In genomic region chr11:32200448-32200847, GRCh38 we compare ENCODE assay signal across 28 cellular contexts.
"Had no signal": no experiment of that assay in that cellular context is flagged by ENCODE, and none has a peak within 500 bp of the region (broad histone marks: within the 10 kb centered on the region; RNA-seq: fewer than 3 reads in every experiment).

No MANE protein-coding gene starts in this region.

- H3K27ac Mint-ChIP-seq: activated CD4-positive, alpha-beta memory T cell treated with anti-CD3 and anti-CD28 coated beads, Interleukin-2, amount 10 ng/mL, durations not matched to agents 7 days and 5 days; activated CD8-positive, alpha-beta memory T cell treated with anti-CD3 and anti-CD28 coated beads, Interleukin-2, amount 10 ng/mL, durations not matched to agents 7 days and 5 days; activated naive CD4-positive, alpha-beta T cell treated with anti-CD3 and anti-CD28 coated beads, Interleukin-2, amount 50 U/mL, for 72 hours; activated T-cell treated with anti-CD3 and anti-CD28 coated beads, Interleukin-2, amount 50 U/mL, for 72 hours; immature natural killer cell; naive thymus-derived CD4-positive, alpha-beta T cell had no signal

- H3K36me3 ChIP-seq: breast epithelium, esophagus squamous epithelium, transverse colon had no signal

- H3K9me3 ChIP-seq: breast epithelium, esophagus squamous epithelium, testis, transverse colon had no signal

- H3K4me1 ChIP-seq: breast epithelium, esophagus squamous epithelium, testis, transverse colon had no signal

- H3K4me3 ChIP-seq: breast epithelium, esophagus squamous epithelium, skin epidermis, testis, transverse colon had no signal

- H3K9me3 Mint-ChIP-seq: activated CD4-positive, alpha-beta memory T cell treated with anti-CD3 and anti-CD28 coated beads, Interleukin-2, amount 10 ng/mL, durations not matched to agents 7 days and 5 days; activated naive CD4-positive, alpha-beta T cell treated with anti-CD3 and anti-CD28 coated beads, Interleukin-2, amount 50 U/mL, for 72 hours; activated T-cell treated with anti-CD3 and anti-CD28 coated beads, Interleukin-2, amount 50 U/mL, for 72 hours; central memory CD8-positive, alpha-beta T cell; immature natural killer cell had no signal

- ATAC-seq: activated CD4-positive, CD25-positive, alpha-beta regulatory T cell treated with anti-CD3 and anti-CD28 coated beads, Interleukin-2, amount 50 U/mL, for 24 hours; activated CD8-positive, alpha-beta memory T cell treated with anti-CD3 and anti-CD28 coated beads, Interleukin-2, amount 10 ng/mL, durations not matched to agents 7 days and 5 days; activated naive CD4-positive, alpha-beta T cell treated with anti-CD3 and anti-CD28 coated beads, Interleukin-2, amount 50 U/mL, for 72 hours; activated T-cell treated with anti-CD3 and anti-CD28 coated beads, Interleukin-2, amount 50 U/mL, for 72 hours; naive thymus-derived CD4-positive, alpha-beta T cell; sciatic nerve; stimulated activated naive CD8-positive, alpha-beta T cell treated with anti-CD3 and anti-CD28 coated beads, Interleukin-15, Interleukin-2, amounts not matched to agents 100 U/mL and 50 U/mL, for 24 hours had no signal

- H3K36me3 Mint-ChIP-seq: activated CD8-positive, alpha-beta memory T cell treated with anti-CD3 and anti-CD28 coated beads, Interleukin-2, amount 10 ng/mL, durations not matched to agents 7 days and 5 days; activated naive CD4-positive, alpha-beta T cell treated with anti-CD3 and anti-CD28 coated beads, Interleukin-2, amount 50 U/mL, for 72 hours; immature natural killer cell; naive thymus-derived CD4-positive, alpha-beta T cell had no signal

- H3K4me3 Mint-ChIP-seq: activated CD4-positive, alpha-beta memory T cell treated with anti-CD3 and anti-CD28 coated beads, Interleukin-2, amount 10 ng/mL, durations not matched to agents 7 days and 5 days; activated CD8-positive, alpha-beta memory T cell treated with anti-CD3 and anti-CD28 coated beads, Interleukin-2, amount 10 ng/mL, durations not matched to agents 7 days and 5 days; activated T-cell treated with anti-CD3 and anti-CD28 coated beads, Interleukin-2, amount 50 U/mL, for 72 hours; central memory CD8-positive, alpha-beta T cell; immature natural killer cell; naive thymus-derived CD4-positive, alpha-beta T cell; neural crest cell had no signal

- H3K27ac ChIP-seq: breast epithelium, epithelial cell of prostate, esophagus squamous epithelium, skin epidermis, testis, transverse colon, VCaP had no signal

- DNase-seq: activated CD4-positive, alpha-beta memory T cell treated with anti-CD3 and anti-CD28 coated beads, Interleukin-2, amount 10 ng/mL, durations not matched to agents 7 days and 5 days; activated CD4-positive, alpha-beta T cell treated with anti-CD3 and anti-CD28 coated beads for 48 hours; activated CD8-positive, alpha-beta memory T cell treated with anti-CD3 and anti-CD28 coated beads, Interleukin-2, amount 10 ng/mL, durations not matched to agents 7 days and 5 days; activated naive CD4-positive, alpha-beta T cell; activated T-cell treated with anti-CD3 and anti-CD28 coated beads for 4 hours; activated T-cell treated with anti-CD3 and anti-CD28 coated beads, Interleukin-2, amount 50 U/mL, for 72 hours; dermis blood vessel endothelial cell; effector CD4-positive, alpha-beta T cell; esophagus squamous epithelium; immature natural killer cell; midbrain; naive thymus-derived CD4-positive, alpha-beta T cell; occipital lobe; stimulated activated CD4-positive, alpha-beta T cell treated with anti-CD3 and anti-CD28 coated beads, Interleukin-12 subunit alpha, Interleukin-12 subunit beta, amount 100 ng/mL, for 4 hours; stimulated activated CD4-positive, alpha-beta T cell treated with anti-CD3 and anti-CD28 coated beads, Interleukin-4, amount 100 ng/mL, for 1 hour; stimulated activated naive CD8-positive, alpha-beta T cell treated with anti-CD3 and anti-CD28 coated beads, Interleukin-15, Interleukin-2, amounts not matched to agents 100 U/mL and 50 U/mL, for 24 hours; T-helper 9 cell; testis; transverse colon had no signal

- H3K4me1 Mint-ChIP-seq: activated CD4-positive, alpha-beta memory T cell treated with anti-CD3 and anti-CD28 coated beads, Interleukin-2, amount 10 ng/mL, durations not matched to agents 7 days and 5 days; activated CD8-positive, alpha-beta memory T cell treated with anti-CD3 and anti-CD28 coated beads, Interleukin-2, amount 10 ng/mL, durations not matched to agents 7 days and 5 days; central memory CD8-positive, alpha-beta T cell; immature natural killer cell; neural crest cell had no signal

- H3K27me3 ChIP-seq: breast epithelium, testis, transverse colon had no signal
